In genomic region chr2:32064021-32064678, GRCh38 we compare ENCODE assay signal across 1 cellular context.
TF ChIP-seq lines count a peak whose summit lies in the region.

No MANE protein-coding gene starts in this region.

TF ChIP-seq in H1, 55 proteins besides CTCF, POLR2A, EP300 and RAD21 (continued from another document):
- TF ChIP-seq ZNF274 (IDR thresholded peaks at IDR 0.05; ENCODE audit: borderline replicate concordance, extremely low read depth, low read length) (no peak), ASH2L (IDR thresholded peaks at IDR 0.05; ENCODE audit: low read length) (peak; percentile 65), TBP (IDR thresholded peaks at IDR 0.05; ENCODE audit: low read depth, low read length) (0 out of 2 replicates have a peak, but pooled peaks have one; percentile 30), PHF8 (conservative IDR thresholded peaks at IDR 0.05; ENCODE audit: low read depth, low read length) (peak; percentile 64; the same call in 1 of the 2 replicates), RNF2 (IDR thresholded peaks at IDR 0.05; ENCODE audit: borderline replicate concordance, low read depth, low read length, missing control alignments, poor library complexity, severe bottlenecking) (no peak), TAF7 (optimal IDR thresholded peaks at IDR 0.05; ENCODE audit: borderline replicate concordance, low read depth, low read length) (peak; percentile 46), SP1 (IDR thresholded peaks at IDR 0.05; ENCODE audit: low read depth, low read length) (no peak)
